9 cellular contexts compared by ENCODE assay signal in genomic region chr5:45521067-45521466, GRCh38.
A peak's percentile ranks its signal among the peaks of the same experiment; 100 is the strongest.
DNase-seq lines count a peak whose midpoint lies in the region; ATAC-seq and TF ChIP-seq lines count a peak whose summit lies in the region.
"Had no signal": no experiment of that assay in that cellular context is flagged by ENCODE, and none has a peak within 500 bp of the region (broad histone marks: within the 10 kb centered on the region; RNA-seq: fewer than 3 reads in every experiment).

No MANE protein-coding gene starts in this region.

- H3K36me3 ChIP-seq in body of pancreas (replicated peaks in 1 of 2; ENCODE audit: insufficient read depth in 1 of 2, low read depth in 2 of 2), result no peaks in the 10 kb centered on the region
- H3K36me3 ChIP-seq in mesendoderm (ENCODE audit: control insufficient read depth, insufficient read depth, low read length), result no peaks in the 10 kb centered on the region
- H3K36me3 ChIP-seq: ovary had no signal

- no peak overlapping the region for H3K18ac ChIP-seq in mesendoderm (ENCODE audit: low read length)

- peak; percentile 45 for DNase-seq in NCI-H1105 treated with DMSO at 0.1 percent for 48 hours (lab: John Stamatoyannopoulos, UW)
- DNase-seq in body of pancreas, result peak; percentile 61 to 78 (median 66)
- peak; percentile 79 for DNase-seq in mesendoderm
- DNase-seq in NOMO-1 treated with dmso at 0.1 percent for 144 hours (lab: John Stamatoyannopoulos, UW; ENCODE audit: unreplicated experiment), result no peak
- no peak for DNase-seq in COLO668 (lab: John Stamatoyannopoulos, UW; ENCODE audit: unreplicated experiment)
- DNase-seq: ovary had no signal

- no peak for TF ChIP-seq POLR2A in body of pancreas (IDR thresholded peaks at IDR 0.05)

- TF ChIP-seq CTCF in body of pancreas (IDR thresholded peaks at IDR 0.05), result peak; percentile 24 to 73 (median 57)

- no peak overlapping the region for H3K9ac ChIP-seq in mesendoderm (ENCODE audit: low read length)

- H4K8ac ChIP-seq in mesendoderm (ENCODE audit: low read depth, low read length), result no peak overlapping the region

- no peak overlapping the region for H3K23ac ChIP-seq in mesendoderm (ENCODE audit: low read length)

- H3K56ac ChIP-seq in mesendoderm (ENCODE audit: low read length), result peak overlapping the region; percentile 25

- no peaks in the 10 kb centered on the region for H3K79me1 ChIP-seq in mesendoderm (ENCODE audit: low read length)

- no peak overlapping the region for H4K5ac ChIP-seq in mesendoderm (ENCODE audit: low read length)

- no peak overlapping the region for H3K4me2 ChIP-seq in mesendoderm (ENCODE audit: low read length)

- peak; percentile 63 for ATAC-seq in GM21360 (IDR thresholded peaks at IDR 0.05; ENCODE audit: unreplicated experiment)
- peak; percentile 59 for ATAC-seq in body of pancreas
- no peak for ATAC-seq in GM21423 (IDR thresholded peaks at IDR 0.05; ENCODE audit: unreplicated experiment)
- no peak for ATAC-seq in GM19467 (IDR thresholded peaks at IDR 0.05; ENCODE audit: unreplicated experiment)

- no peak overlapping the region for H2AK5ac ChIP-seq in mesendoderm (ENCODE audit: low read length)

- no peaks in the 10 kb centered on the region for H3K27me3 ChIP-seq in body of pancreas
- H3K27me3 ChIP-seq in mesendoderm (ENCODE audit: insufficient read depth, low read length, poor library complexity), result no peaks in the 10 kb centered on the region
- H3K27me3 ChIP-seq: ovary had no signal

- intact Hi-C loops in body of pancreas (cut with DNase I), result no loop called here

- no peaks in the 10 kb centered on the region for H3K9me3 ChIP-seq in body of pancreas
- H3K9me3 ChIP-seq: ovary had no signal

- H3K4me1 ChIP-seq in body of pancreas (no peaks in the 10 kb centered on the region), mesendoderm (ENCODE audit: control insufficient read depth, low read depth, low read length) (no peaks in the 10 kb centered on the region)

- H3K4me3 ChIP-seq in body of pancreas, result no peak overlapping the region
- no peak overlapping the region for H3K4me3 ChIP-seq in mesendoderm (ENCODE audit: low read length)
- H3K4me3 ChIP-seq: ovary had no signal

- H3K4ac ChIP-seq in mesendoderm (ENCODE audit: low read depth, low read length), result no peak overlapping the region

- no peak overlapping the region for H2BK15ac ChIP-seq in mesendoderm (replicated peaks; ENCODE audit: low read depth)

- WGBS in body of pancreas, 2 donors, result 17% methylated on average over 2 of the region's 2 CpGs
- WGBS in mesendoderm (ENCODE audit: extremely low coverage, insufficient coverage, low lambda C conversion rate), result no CpG with 5 or more reads among the region's 2 CpGs

- no peaks in the 10 kb centered on the region for H3K79me2 ChIP-seq in mesendoderm (ENCODE audit: control insufficient read depth, insufficient read depth, low read length)

- H3K27ac ChIP-seq in body of pancreas (no peak overlapping the region), mesendoderm (ENCODE audit: low read depth, low read length) (no peak overlapping the region)
- H3K27ac ChIP-seq: ovary had no signal

- H2BK120ac ChIP-seq in mesendoderm (ENCODE audit: low read depth, low read length), result no peak overlapping the region

- H2BK5ac ChIP-seq in mesendoderm (ENCODE audit: low read length), result no peak overlapping the region

Comparison
In these comparisons a context has a peak if more than half of its experiments do, and no peak if none do; other contexts are left out.
1. ATAC-seq: peak in GM21360 (single experiment) and body of pancreas (single experiment); none in GM21423 (single experiment) and GM19467 (single experiment).
2. DNase-seq: peak in NCI-H1105 treated with DMSO at 0.1 percent for 48 hours (single experiment), body of pancreas (4 of 4) and mesendoderm (single experiment); none in NOMO-1 treated with dmso at 0.1 percent for 144 hours (single experiment) and COLO668 (single experiment).